ENCODE assay signal across 9 cellular contexts in genomic region chr21:36104306-36105300, GRCh38. TPM values are rescaled to one million over a fixed set of nuclear protein-coding genes. Genes with fewer than 3 reads are reported as not detected.
DNase-seq lines count a peak whose midpoint lies in the region; ATAC-seq and TF ChIP-seq lines count a peak whose summit lies in the region.
"Had no signal": no experiment of that assay in that cellular context is flagged by ENCODE, and none has a peak within 500 bp of the region (broad histone marks: within the 10 kb centered on the region; RNA-seq: fewer than 3 reads in every experiment).

No MANE protein-coding gene starts in this region.

- H3K4me3 ChIP-seq in HUES64 (ENCODE audit: low read length) (peak overlapping the region; percentile 63), endodermal cell (ENCODE audit: low read length) (peak overlapping the region; percentile 76)

- H3K27me3 ChIP-seq in HUES64 (ENCODE audit: insufficient read depth, low read length) (no peaks in the 10 kb centered on the region), endodermal cell (ENCODE audit: control insufficient read depth, insufficient read depth, low read length, poor library complexity, severe bottlenecking) (no peaks in the 10 kb centered on the region)

- WGBS in HUES64, result 80% methylated on average over 29 of the region's 29 CpGs
- WGBS in endodermal cell (ENCODE audit: insufficient coverage in 1 of 2, insufficient read length in 1 of 2), 2 experiments, result 70 to 83% methylated on average over 21 to 29 of the region's 29 CpGs

- H3K27ac ChIP-seq in HUES64 (ENCODE audit: low read depth, low read length), result peak overlapping the region; percentile 43; the same call in 1 of the 2 replicates
- H3K27ac ChIP-seq in endodermal cell (ENCODE audit: low read depth, low read length), result no peak overlapping the region

- H3K27ac Mint-ChIP-seq in activated CD4-positive, alpha-beta memory T cell treated with anti-CD3 and anti-CD28 coated beads, Interleukin-2, amount 10 ng/mL, durations not matched to agents 7 days and 5 days, result no peak overlapping the region
- H3K27ac Mint-ChIP-seq in endodermal cell, result peak overlapping the region; percentile 38

- CTCF ChIA-PET in activated CD4-positive, alpha-beta memory T cell treated with anti-CD3 and anti-CD28 coated beads, Interleukin-2, amount 10 ng/mL, durations not matched to agents 7 days and 5 days (lab: Charles Lee), result interaction anchor here (0.6 to 1.8 kb wide), 3 partner anchors 9 to 76 kb away, joined by 3 to 6 read pairs (median 3); no protein-coding TSS in a partner anchor

- peaks cover 6% of the 10 kb centered on the region for H3K4me1 Mint-ChIP-seq in activated CD4-positive, alpha-beta memory T cell treated with anti-CD3 and anti-CD28 coated beads, Interleukin-2, amount 10 ng/mL, durations not matched to agents 7 days and 5 days
- peaks cover 25% of the 10 kb centered on the region for H3K4me1 Mint-ChIP-seq in endodermal cell
- H3K4me1 Mint-ChIP-seq: central memory CD8-positive, alpha-beta T cell had no signal

- peaks cover 62% of the 10 kb centered on the region for H3K27me3 Mint-ChIP-seq in activated CD4-positive, alpha-beta memory T cell treated with anti-CD3 and anti-CD28 coated beads, Interleukin-2, amount 10 ng/mL, durations not matched to agents 7 days and 5 days
- no peaks in the 10 kb centered on the region for H3K27me3 Mint-ChIP-seq in endodermal cell (ENCODE audit: insufficient read depth)

- no peaks in the 10 kb centered on the region for H3K36me3 Mint-ChIP-seq in activated CD4-positive, alpha-beta memory T cell treated with anti-CD3 and anti-CD28 coated beads, Interleukin-2, amount 10 ng/mL, durations not matched to agents 7 days and 5 days (ENCODE audit: low read depth)
- peaks cover 2% of the 10 kb centered on the region for H3K36me3 Mint-ChIP-seq in endodermal cell (ENCODE audit: low read depth)

- peak overlapping the region; percentile 77 for H3K9ac ChIP-seq in HUES64 (ENCODE audit: low read depth, low read length)
- peak overlapping the region; percentile 23 for H3K9ac ChIP-seq in endodermal cell (ENCODE audit: extremely low read depth, low read length, poor library complexity, severe bottlenecking)

- H3K9me3 Mint-ChIP-seq in activated CD4-positive, alpha-beta memory T cell treated with anti-CD3 and anti-CD28 coated beads, Interleukin-2, amount 10 ng/mL, durations not matched to agents 7 days and 5 days, result peaks cover 3% of the 10 kb centered on the region
- peaks cover 54% of the 10 kb centered on the region for H3K9me3 Mint-ChIP-seq in endodermal cell
- H3K9me3 Mint-ChIP-seq: central memory CD8-positive, alpha-beta T cell had no signal

- no peak for ATAC-seq in HG02588 (IDR thresholded peaks at IDR 0.05; ENCODE audit: unreplicated experiment)

- DNase-seq in activated CD4-positive, alpha-beta memory T cell treated with anti-CD3 and anti-CD28 coated beads, Interleukin-2, amount 10 ng/mL, durations not matched to agents 7 days and 5 days, result peak; percentile 25
- DNase-seq in endodermal cell (peak; percentile 74), midbrain (lab: John Stamatoyannopoulos, UW) (peak; percentile 82), NCI-H2029 treated with DMSO at 0.1 percent for 48 hours (lab: John Stamatoyannopoulos, UW) (no peak), GF-D8 (lab: John Stamatoyannopoulos, UW) (no peak)
- DNase-seq in stimulated activated CD8-positive, alpha-beta memory T cell treated with anti-CD3 and anti-CD28 coated beads, Interleukin-7, amount 100 ng/mL, for 1 hour (ENCODE audit: low read depth in 2 of 2), result peak; percentile 30 to 41

- no peak overlapping the region for H3K4me3 Mint-ChIP-seq in activated CD4-positive, alpha-beta memory T cell treated with anti-CD3 and anti-CD28 coated beads, Interleukin-2, amount 10 ng/mL, durations not matched to agents 7 days and 5 days
- peak overlapping the region; percentile 31 for H3K4me3 Mint-ChIP-seq in endodermal cell
- H3K4me3 Mint-ChIP-seq: central memory CD8-positive, alpha-beta T cell had no signal

- H3K9me3 ChIP-seq in HUES64 (ENCODE audit: insufficient read depth, low read depth, low read length), result peaks cover 13% of the 10 kb centered on the region
- H3K9me3 ChIP-seq in endodermal cell (ENCODE audit: control insufficient read depth, low read length), result peaks cover 49% of the 10 kb centered on the region

- H3K4me1 ChIP-seq in HUES64 (ENCODE audit: insufficient read depth, low read length) (peaks cover 39% of the 10 kb centered on the region), endodermal cell (ENCODE audit: control insufficient read depth, insufficient read depth, low read length) (no peaks in the 10 kb centered on the region)

- H3K36me3 ChIP-seq in HUES64 (ENCODE audit: insufficient read depth, low read length) (peaks cover 23% of the 10 kb centered on the region), endodermal cell (ENCODE audit: control insufficient read depth, insufficient read depth, low read length) (no peaks in the 10 kb centered on the region)

- TF ChIP-seq CTCF in endodermal cell (conservative IDR thresholded peaks at IDR 0.05), result peak; percentile 80

- POLR2A ChIA-PET in activated CD4-positive, alpha-beta memory T cell treated with anti-CD3 and anti-CD28 coated beads, Interleukin-2, amount 10 ng/mL, durations not matched to agents 7 days and 5 days (lab: Charles Lee), result interaction anchor here (0.8 kb wide), 1 partner anchor 9 kb away, joined by 3 read pairs; no protein-coding TSS in a partner anchor

RNA-seq across cellular contexts. Expression of gene CBR3, which starts 30.3 kb away (rescaled TPM):
- 3.2 TPM for polyA plus RNA-seq in HUES64 (2013, experiment 1 of 2)
- polyA plus RNA-seq in HUES64 (2013, experiment 2 of 2), result 4.2 TPM
- total RNA-seq in activated CD4-positive, alpha-beta memory T cell treated with anti-CD3 and anti-CD28 coated beads, Interleukin-2, amount 10 ng/mL, durations not matched to agents 7 days and 5 days, result 10 to 100 TPM; 27.3 to 29.0 TPM
- total RNA-seq in endodermal cell, result not detected
- polyA plus RNA-seq in endodermal cell (2013, experiment 1 of 2), result 0.32 TPM
- polyA plus RNA-seq in endodermal cell (2013, experiment 2 of 2), result 0.37 TPM

RNA-seq across cellular contexts. Expression of gene CBR1, which starts 34.8 kb away (rescaled TPM):
- polyA plus RNA-seq in HUES64 (2013, experiment 1 of 2), result 87.6 TPM
- polyA plus RNA-seq in HUES64 (2013, experiment 2 of 2), result 94.8 TPM
- total RNA-seq in activated CD4-positive, alpha-beta memory T cell treated with anti-CD3 and anti-CD28 coated beads, Interleukin-2, amount 10 ng/mL, durations not matched to agents 7 days and 5 days, result 10 to 100 TPM; 42.0 to 44.1 TPM
- total RNA-seq in endodermal cell, result 10 to 100 TPM in 1 of 2 donors, under 1 TPM in 1; 0.40 to 15.1 TPM
- 35.6 TPM for polyA plus RNA-seq in endodermal cell (2013, experiment 1 of 2)
- polyA plus RNA-seq in endodermal cell (2013, experiment 2 of 2), result 31.5 TPM

RNA-seq across cellular contexts. Expression of gene SETD4, which starts 44.3 kb away (rescaled TPM):
- 23.5 TPM for polyA plus RNA-seq in HUES64 (2013, experiment 1 of 2)
- polyA plus RNA-seq in HUES64 (2013, experiment 2 of 2), result 21.2 TPM
- 10 to 100 TPM; 15.5 to 17.4 TPM for total RNA-seq in activated CD4-positive, alpha-beta memory T cell treated with anti-CD3 and anti-CD28 coated beads, Interleukin-2, amount 10 ng/mL, durations not matched to agents 7 days and 5 days
- 10 to 100 TPM; 27.8 to 31.9 TPM for total RNA-seq in endodermal cell
- polyA plus RNA-seq in endodermal cell (2013, experiment 1 of 2), result 26.0 TPM
- 24.1 TPM for polyA plus RNA-seq in endodermal cell (2013, experiment 2 of 2)

RNA-seq across cellular contexts. Expression of gene DOP1B, which starts 52.0 kb away (rescaled TPM):
- polyA plus RNA-seq in HUES64 (2013, experiment 1 of 2), result 4.1 TPM
- 4.7 TPM for polyA plus RNA-seq in HUES64 (2013, experiment 2 of 2)
- total RNA-seq in activated CD4-positive, alpha-beta memory T cell treated with anti-CD3 and anti-CD28 coated beads, Interleukin-2, amount 10 ng/mL, durations not matched to agents 7 days and 5 days, result 10 to 100 TPM; 23.1 to 24.9 TPM
- 1 to 10 TPM; 7.8 to 8.0 TPM for total RNA-seq in endodermal cell
- polyA plus RNA-seq in endodermal cell (2013, experiment 1 of 2), result 8.4 TPM
- 9.0 TPM for polyA plus RNA-seq in endodermal cell (2013, experiment 2 of 2)

Comparison
In these comparisons a context has a peak if more than half of its experiments do, and no peak if none do; other contexts are left out.
1. DNase-seq: peak in activated CD4-positive, alpha-beta memory T cell treated with anti-CD3 and anti-CD28 coated beads, Interleukin-2, amount 10 ng/mL, durations not matched to agents 7 days and 5 days (single experiment), endodermal cell (single experiment), midbrain (single experiment) and stimulated activated CD8-positive, alpha-beta memory T cell treated with anti-CD3 and anti-CD28 coated beads, Interleukin-7, amount 100 ng/mL, for 1 hour (2 of 2); none in NCI-H2029 treated with DMSO at 0.1 percent for 48 hours (single experiment) and GF-D8 (single experiment).
2. RNA of gene CBR3, which starts 30.3 kb away (total RNA-seq): 27.3 to 29.0 TPM in activated CD4-positive, alpha-beta memory T cell treated with anti-CD3 and anti-CD28 coated beads, Interleukin-2, amount 10 ng/mL, durations not matched to agents 7 days and 5 days; not detected in endodermal cell; every median in the first group is over 10 times any median in the second.